8 cellular contexts compared by ENCODE assay signal in genomic region chr19:16571689-16572331, GRCh38. TPM values are rescaled to one million over a fixed set of nuclear protein-coding genes. Genes with fewer than 3 reads are reported as not detected.
DNase-seq lines count a peak whose midpoint lies in the region; ATAC-seq and TF ChIP-seq lines count a peak whose summit lies in the region.

No MANE protein-coding gene starts in this region.

- peak overlapping the region; percentile 82 for H3K9ac ChIP-seq in SU-DHL-6 (ENCODE audit: low read length)

- H3K9me2 ChIP-seq in SU-DHL-6 (replicated peaks; ENCODE audit: insufficient read depth, low read length) = no peaks in the 10 kb centered on the region

- H3K79me2 ChIP-seq in SU-DHL-6 (ENCODE audit: insufficient read depth, low read length) = peaks cover 58% of the 10 kb centered on the region

- H3K4me3 ChIP-seq in SU-DHL-6 (ENCODE audit: insufficient read depth, low read length, poor library complexity, severe bottlenecking) = peak overlapping the region; percentile 83

- no peaks in the 10 kb centered on the region for H3K9me3 Mint-ChIP-seq in endothelial cell (ENCODE audit: unreplicated experiment)
- H3K9me3 Mint-ChIP-seq in natural killer cell treated with Interleukin-12 subunit alpha and Interleukin-12 subunit beta and Interleukin-15 and Interleukin-18, amount 100 ng/mL, for 72 hours = no peaks in the 10 kb centered on the region

- peak overlapping the region; percentile 88 for H3K4me2 ChIP-seq in SU-DHL-6 (ENCODE audit: low read depth, low read length, poor library complexity, severe bottlenecking)

- peak; percentile 24 for ATAC-seq in HG03025 (IDR thresholded peaks at IDR 0.05; ENCODE audit: low FRiP score, unreplicated experiment)
- peak in 1 of 2 donors; percentile 51 for ATAC-seq in natural killer cell treated with Interleukin-12 subunit alpha and Interleukin-12 subunit beta and Interleukin-15 and Interleukin-18, amount 100 ng/mL, for 72 hours
- ATAC-seq in HG02678 (IDR thresholded peaks at IDR 0.05; ENCODE audit: unreplicated experiment) = no peak

- no peak overlapping the region for H3K27ac Mint-ChIP-seq in endothelial cell (ENCODE audit: unreplicated experiment)
- H3K27ac Mint-ChIP-seq in natural killer cell treated with Interleukin-12 subunit alpha and Interleukin-12 subunit beta and Interleukin-15 and Interleukin-18, amount 100 ng/mL, for 72 hours = peak overlapping the region; percentile 85 to 95

- peak overlapping the region; percentile 43 for H3K27ac ChIP-seq in SU-DHL-6 (ENCODE audit: low read depth, low read length)

- H3K4me1 Mint-ChIP-seq in endothelial cell (ENCODE audit: unreplicated experiment) = peaks cover 15% of the 10 kb centered on the region
- H3K4me1 Mint-ChIP-seq in natural killer cell treated with Interleukin-12 subunit alpha and Interleukin-12 subunit beta and Interleukin-15 and Interleukin-18, amount 100 ng/mL, for 72 hours (ENCODE audit: low read depth in 2 of 2) = peaks cover 35 to 36% of the 10 kb centered on the region in 2 donors

- H2AFZ ChIP-seq in SU-DHL-6 (ENCODE audit: low read depth, low read length, severe bottlenecking) = peak overlapping the region; percentile 16

- no peaks in the 10 kb centered on the region for H4K20me1 ChIP-seq in SU-DHL-6 (ENCODE audit: low read depth, low read length)

- H3K9me3 ChIP-seq in SU-DHL-6 (ENCODE audit: insufficient read depth, low read length) = no peaks in the 10 kb centered on the region

- peaks cover 20% of the 10 kb centered on the region for H3F3A ChIP-seq in SU-DHL-6 (ENCODE audit: insufficient read depth)

- peaks cover 5% of the 10 kb centered on the region; the same call in 1 of the 2 replicates for H3K36me3 ChIP-seq in SU-DHL-6 (ENCODE audit: low read length)

- peaks cover 21% of the 10 kb centered on the region for H3K27me3 Mint-ChIP-seq in endothelial cell (ENCODE audit: unreplicated experiment)
- H3K27me3 Mint-ChIP-seq in natural killer cell treated with Interleukin-12 subunit alpha and Interleukin-12 subunit beta and Interleukin-15 and Interleukin-18, amount 100 ng/mL, for 72 hours = no peaks in the 10 kb centered on the region

- no peaks in the 10 kb centered on the region for H3K27me3 ChIP-seq in SU-DHL-6 (ENCODE audit: low read length)

- H3K4me3 Mint-ChIP-seq in endothelial cell (ENCODE audit: unreplicated experiment) = peak overlapping the region; percentile 88
- peak overlapping the region; percentile 97 for H3K4me3 Mint-ChIP-seq in natural killer cell treated with Interleukin-12 subunit alpha and Interleukin-12 subunit beta and Interleukin-15 and Interleukin-18, amount 100 ng/mL, for 72 hours

- peaks cover 17% of the 10 kb centered on the region for H3K36me3 Mint-ChIP-seq in endothelial cell (ENCODE audit: low read depth, unreplicated experiment)
- H3K36me3 Mint-ChIP-seq in natural killer cell treated with Interleukin-12 subunit alpha and Interleukin-12 subunit beta and Interleukin-15 and Interleukin-18, amount 100 ng/mL, for 72 hours = peaks cover 2% of the 10 kb centered on the region

- DNase-seq in stimulated activated CD4-positive, alpha-beta T cell treated with anti-CD3 and anti-CD28 coated beads, Interleukin-1b, Interleukin-23, amount 100 ng/mL, for 48 hours = peak; percentile 41
- no peak for DNase-seq in stimulated activated CD4-positive, alpha-beta T cell treated with anti-CD3 and anti-CD28 coated beads, Interleukin-2, amount 100 ng/mL, for 48 hours
- DNase-seq in endothelial cell (ENCODE audit: low spot score) (peak; percentile 24), HK-2 (ENCODE audit: unreplicated experiment) (no peak)
- DNase-seq in natural killer cell treated with Interleukin-12 subunit alpha and Interleukin-12 subunit beta and Interleukin-15 and Interleukin-18, amount 100 ng/mL, for 72 hours (ENCODE audit: low spot score) = no peak

- TF ChIP-seq CTCF in SU-DHL-6 (IDR thresholded peaks at IDR 0.05; ENCODE audit: insufficient read depth, low read length, poor library complexity, severe bottlenecking) (no peak), endothelial cell (IDR thresholded peaks at IDR 0.05; ENCODE audit: unreplicated experiment) (no peak)

RNA-seq across cellular contexts. Expression of gene SLC35E1, which starts 0.4 kb away (rescaled TPM):
- 29.7 TPM for total RNA-seq in endothelial cell (ENCODE audit: unreplicated experiment)
- total RNA-seq in natural killer cell treated with Interleukin-12 subunit alpha and Interleukin-12 subunit beta and Interleukin-15 and Interleukin-18, amount 100 ng/mL, for 72 hours = 10 to 100 TPM; 52.2 to 71.5 TPM

RNA-seq across cellular contexts. Expression of gene CHERP, which starts 29.6 kb away (rescaled TPM):
- total RNA-seq in endothelial cell (ENCODE audit: unreplicated experiment) = 66.5 TPM
- total RNA-seq in natural killer cell treated with Interleukin-12 subunit alpha and Interleukin-12 subunit beta and Interleukin-15 and Interleukin-18, amount 100 ng/mL, for 72 hours = 10 to 100 TPM; 64.1 to 93.0 TPM

RNA-seq across cellular contexts. Expression of gene MED26, which starts 56.2 kb away (rescaled TPM):
- 13.3 TPM for total RNA-seq in endothelial cell (ENCODE audit: unreplicated experiment)
- total RNA-seq in natural killer cell treated with Interleukin-12 subunit alpha and Interleukin-12 subunit beta and Interleukin-15 and Interleukin-18, amount 100 ng/mL, for 72 hours = 10 to 100 TPM; 15.5 to 28.1 TPM

Comparison
In these comparisons a context has a peak if more than half of its experiments do, and no peak if none do; other contexts are left out.
1. DNase-seq: peak in stimulated activated CD4-positive, alpha-beta T cell treated with anti-CD3 and anti-CD28 coated beads, Interleukin-1b, Interleukin-23, amount 100 ng/mL, for 48 hours (single experiment) and endothelial cell (single experiment); none in stimulated activated CD4-positive, alpha-beta T cell treated with anti-CD3 and anti-CD28 coated beads, Interleukin-2, amount 100 ng/mL, for 48 hours (0 of 2), natural killer cell treated with Interleukin-12 subunit alpha and Interleukin-12 subunit beta and Interleukin-15 and Interleukin-18, amount 100 ng/mL, for 72 hours (single experiment) and HK-2 (single experiment).